8 cellular contexts compared by ENCODE assay signal in genomic region chr5:610744-611730, GRCh38. TPM values are rescaled to one million over a fixed set of nuclear protein-coding genes. Genes with fewer than 3 reads are reported as not detected.
DNase-seq lines count a peak whose midpoint lies in the region; ATAC-seq and TF ChIP-seq lines count a peak whose summit lies in the region.

No MANE protein-coding gene starts in this region.

- TF ChIP-seq POLR2A in NB4 (IDR thresholded peaks at IDR 0.05; ENCODE audit: extremely low read depth, insufficient read length): no peak

- peaks cover 0 to 10% of the 10 kb centered on the region in 2 donors for H3K36me3 Mint-ChIP-seq in CD4-positive, alpha-beta memory T cell
- H3K36me3 Mint-ChIP-seq in endothelial cell (ENCODE audit: low read depth, unreplicated experiment): peaks cover 19% of the 10 kb centered on the region
- peaks cover 5% of the 10 kb centered on the region for H3K36me3 Mint-ChIP-seq in osteocyte (ENCODE audit: unreplicated experiment)

- peak overlapping the region in 6 of 7 donors; percentile 18 to 79 (median 52) for H3K27ac Mint-ChIP-seq in CD4-positive, alpha-beta memory T cell
- no peak overlapping the region for H3K27ac Mint-ChIP-seq in endothelial cell (ENCODE audit: unreplicated experiment)
- no peak overlapping the region for H3K27ac Mint-ChIP-seq in osteocyte (ENCODE audit: unreplicated experiment)

- H3K27me3 Mint-ChIP-seq in CD4-positive, alpha-beta memory T cell: peaks cover 6 to 17% of the 10 kb centered on the region in 2 donors
- peaks cover 17% of the 10 kb centered on the region for H3K27me3 Mint-ChIP-seq in endothelial cell (ENCODE audit: unreplicated experiment)
- no peaks in the 10 kb centered on the region for H3K27me3 Mint-ChIP-seq in osteocyte (ENCODE audit: unreplicated experiment)

- POLR2A ChIA-PET in CD4-positive, alpha-beta memory T cell (lab: Charles Lee; ENCODE audit: partially characterized antibody): interaction anchor here (0.5 kb wide), 1 partner anchor 250 kb away, joined by 3 read pairs; no protein-coding TSS in a partner anchor

- CTCF ChIA-PET in CD4-positive, alpha-beta memory T cell (lab: Charles Lee; ENCODE audit: partially characterized antibody): no interaction called here

- peaks cover 21 to 42% (median 31%) of the 10 kb centered on the region in 4 donors for H3K4me1 Mint-ChIP-seq in CD4-positive, alpha-beta memory T cell
- H3K4me1 Mint-ChIP-seq in endothelial cell (ENCODE audit: unreplicated experiment) (peaks cover 7% of the 10 kb centered on the region), osteocyte (ENCODE audit: unreplicated experiment) (peaks cover 14% of the 10 kb centered on the region)

- H3K9me3 ChIP-seq in CD4-positive, alpha-beta memory T cell (ENCODE audit: control insufficient read depth in 1 of 2, low read length in 2 of 2): no peaks in the 10 kb centered on the region

- H3K4me1 ChIP-seq in CD4-positive, alpha-beta memory T cell (ENCODE audit: insufficient read depth, low read length): peaks cover 21% of the 10 kb centered on the region

- H3K9me3 Mint-ChIP-seq in CD4-positive, alpha-beta memory T cell: no peaks in the 10 kb centered on the region
- no peaks in the 10 kb centered on the region for H3K9me3 Mint-ChIP-seq in endothelial cell (ENCODE audit: unreplicated experiment)
- peaks cover 6% of the 10 kb centered on the region for H3K9me3 Mint-ChIP-seq in osteocyte (ENCODE audit: unreplicated experiment)

- no peak for TF ChIP-seq CTCF in NB4 (IDR thresholded peaks at IDR 0.05; ENCODE audit: low read depth, low read length)
- no peak for TF ChIP-seq CTCF in endothelial cell (IDR thresholded peaks at IDR 0.05; ENCODE audit: unreplicated experiment)
- TF ChIP-seq CTCF in osteocyte (IDR thresholded peaks at IDR 0.05): no peak

- H3K4me3 Mint-ChIP-seq in CD4-positive, alpha-beta memory T cell: peak overlapping the region; percentile 75 to 90 (median 83)
- peak overlapping the region; percentile 86 for H3K4me3 Mint-ChIP-seq in endothelial cell (ENCODE audit: unreplicated experiment)
- H3K4me3 Mint-ChIP-seq in osteocyte (ENCODE audit: unreplicated experiment): peak overlapping the region; percentile 71

- H3K27ac ChIP-seq in CD4-positive, alpha-beta memory T cell (ENCODE audit: low read depth, low read length): peak overlapping the region; percentile 52

- intact Hi-C loops in CD4-positive, alpha-beta memory T cell (cut with micrococcal nuclease): loop anchor here (5.0 kb wide), 2 partner anchors 281 to 339 kb away; partner anchors contain the start of genes BRD9, PDCD6 and TRIP13

- no peak for DNase-seq in CD4-positive, alpha-beta memory T cell
- DNase-seq in NB4 (ENCODE audit: low read depth) (no peak), endothelial cell (ENCODE audit: low spot score) (no peak), osteocyte (ENCODE audit: extremely low spot score, unreplicated experiment) (peak; percentile 57), germinal center (ENCODE audit: low spot score) (no peak), NAMALWA (ENCODE audit: low spot score) (no peak), NCI-H1048 (lab: John Stamatoyannopoulos, UW) (no peak)

- no peak for ATAC-seq in GM18517 (IDR thresholded peaks at IDR 0.05; ENCODE audit: unreplicated experiment)

- H3K36me3 ChIP-seq in CD4-positive, alpha-beta memory T cell (ENCODE audit: insufficient read depth, low read length): no peaks in the 10 kb centered on the region

- peak overlapping the region in 1 of 2 donors; percentile 67 for H3K4me3 ChIP-seq in CD4-positive, alpha-beta memory T cell (ENCODE audit: low read length in 2 of 2)
- peak overlapping the region; percentile 64 for H3K4me3 ChIP-seq in NB4 (ENCODE audit: low read depth, low read length)

- H3K27me3 ChIP-seq in CD4-positive, alpha-beta memory T cell (ENCODE audit: insufficient read depth, low read length): no peaks in the 10 kb centered on the region

RNA-seq across cellular contexts. Expression of gene CEP72, which starts 1.1 kb away (rescaled TPM):
- total RNA-seq in CD4-positive, alpha-beta memory T cell: 10 to 100 TPM; 26.7 to 28.0 TPM
- polyA plus RNA-seq in CD4-positive, alpha-beta memory T cell: 1 to 10 TPM; 2.5 to 5.8 TPM
- total RNA-seq in endothelial cell (ENCODE audit: unreplicated experiment) (11.9 TPM), osteocyte (5.4 and 7.6 TPM in 2 replicates)

Comparison
In these comparisons a context has a peak if more than half of its experiments do, and no peak if none do; other contexts are left out.
1. H3K27ac Mint-ChIP-seq: peak in CD4-positive, alpha-beta memory T cell (6 of 7); none in endothelial cell (single experiment) and osteocyte (single experiment).
2. Peak in every context shown above with its lines, with median percentiles within 50 percentile points of each other: H3K4me3 Mint-ChIP-seq.